1 cellular context compared by ENCODE assay signal in the genomic region with DNA sequence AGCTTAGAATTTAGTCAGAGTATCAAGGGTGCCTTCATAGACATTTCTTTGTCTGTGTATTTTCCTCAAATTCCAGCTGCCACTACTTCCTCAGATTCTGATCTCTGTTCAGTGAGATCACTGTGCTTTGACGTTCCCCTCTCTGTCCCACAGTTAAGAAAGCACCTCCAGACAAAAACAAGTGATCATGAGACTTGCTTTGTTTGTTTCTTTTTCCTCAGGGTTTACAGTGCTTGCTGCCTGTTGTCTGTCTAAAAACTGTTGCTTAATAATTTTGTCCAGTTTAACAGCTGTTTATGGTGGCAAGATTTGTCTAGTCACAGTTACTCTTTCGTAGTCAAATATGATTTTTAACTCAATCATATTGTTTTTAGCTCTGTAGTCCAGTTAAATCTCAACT.
TF ChIP-seq lines count a peak whose summit lies in the region.

No MANE protein-coding gene starts in this region.

TF ChIP-seq in GM23338, 12 proteins besides CTCF, POLR2A, EP300 and RAD21 (continued from another document):
- no peak for TF ChIP-seq REST (IDR thresholded peaks at IDR 0.05; ENCODE audit: unreplicated experiment)
- no peak for TF ChIP-seq ZNF462 (CRISPR knock-in tag; IDR thresholded peaks at IDR 0.05)
- TF ChIP-seq JUNB (IDR thresholded peaks at IDR 0.05; ENCODE audit: unreplicated experiment) = no peak
- TF ChIP-seq STAT1 (IDR thresholded peaks at IDR 0.05; ENCODE audit: unreplicated experiment) = no peak
- no peak for TF ChIP-seq NANOG (IDR thresholded peaks at IDR 0.05; ENCODE audit: borderline replicate concordance)
- no peak for TF ChIP-seq CREB1 (CRISPR knock-in tag; IDR thresholded peaks at IDR 0.05; ENCODE audit: low read depth)
- TF ChIP-seq ZNF331 (CRISPR knock-in tag; IDR thresholded peaks at IDR 0.05; ENCODE audit: low read depth) = no peak
